In the genomic region with DNA sequence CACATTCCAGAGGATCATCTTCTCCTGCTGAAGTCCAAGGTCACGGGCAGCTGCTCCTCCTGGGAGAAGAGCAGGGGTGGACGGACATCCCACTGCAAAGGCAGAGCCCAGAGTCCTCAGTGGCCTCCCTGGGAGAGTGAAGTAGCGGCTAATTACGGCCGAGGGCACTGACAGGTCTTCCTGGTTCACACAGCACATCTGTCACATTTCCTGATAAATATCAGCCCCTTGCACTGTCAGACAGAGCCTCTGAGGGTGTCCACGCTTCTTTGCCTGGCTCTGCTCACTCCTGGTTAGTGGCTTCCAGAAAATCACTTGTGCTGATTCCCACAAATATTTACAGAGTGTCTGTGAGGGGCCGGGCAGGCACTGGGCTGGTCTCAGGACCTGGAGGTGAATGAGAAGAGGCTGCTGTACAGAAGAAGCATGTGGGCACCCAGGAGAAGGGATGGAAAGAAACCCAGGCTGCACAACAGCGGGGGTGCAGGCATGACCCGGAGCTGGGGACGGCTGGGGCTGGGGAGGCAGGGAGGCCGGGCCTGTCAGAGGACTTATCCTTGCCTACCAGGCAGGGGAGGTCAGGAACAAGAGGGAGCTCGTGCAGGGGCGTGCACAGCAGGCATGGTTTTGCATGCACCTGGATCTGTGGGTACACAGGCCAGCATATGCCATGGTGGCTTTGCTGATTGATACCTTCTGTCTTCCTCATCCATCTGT, we compare ENCODE assay signal across 23 cellular contexts.
A peak's percentile ranks its signal among the peaks of the same experiment; 100 is the strongest.
DNase-seq lines count a peak whose midpoint lies in the region; ATAC-seq and TF ChIP-seq lines count a peak whose summit lies in the region.
"Had no signal": no experiment of that assay in that cellular context is flagged by ENCODE, and none has a peak within 500 bp of the region (broad histone marks: within the 10 kb centered on the region; RNA-seq: fewer than 3 reads in every experiment).

No MANE protein-coding gene starts in this region.

- peak overlapping the region; percentile 43 for H3K4me3 Mint-ChIP-seq in glutamatergic neuron (ENCODE audit: unreplicated experiment)
- H3K4me3 Mint-ChIP-seq: activated T-cell treated with anti-CD3 and anti-CD28 coated beads, Interleukin-2, amount 50 U/mL, for 4 hours; CD4-positive, alpha-beta memory T cell; naive thymus-derived CD8-positive, alpha-beta T cell; T-helper 17 cell had no signal

- TF ChIP-seq CTCF in glutamatergic neuron (IDR thresholded peaks at IDR 0.05; ENCODE audit: partially characterized antibody, unreplicated experiment), result no peak

- H3K36me3 Mint-ChIP-seq in glutamatergic neuron (ENCODE audit: unreplicated experiment), result peaks cover 18% of the 10 kb centered on the region

- peak; percentile 18 for DNase-seq in activated CD4-positive, CD25-positive, alpha-beta regulatory T cell treated with anti-CD3 and anti-CD28 coated beads, Interleukin-2, amount 50 U/mL, for 72 hours
- DNase-seq in NCI-H524 (lab: John Stamatoyannopoulos, UW) (peak; percentile 77 to 95), glutamatergic neuron (peak; percentile 69), retina (peak; percentile 31), T-helper 9 cell (no peak), AG08396 (ENCODE audit: low spot score) (no peak)
- no peak for DNase-seq in activated T-cell treated with anti-CD3 and anti-CD28 coated beads, Interleukin-2, amount 50 U/mL, for 1 hour
- DNase-seq: activated T-cell treated with anti-CD3 and anti-CD28 coated beads, Interleukin-2, amount 50 U/mL, for 4 hours; caudate nucleus; CD4-positive, alpha-beta memory T cell; GOT3; heart left ventricle; lower lobe of right lung; NCI-H1048; NCI-H2107; OCI-M1; stimulated activated naive CD4-positive, alpha-beta T cell; T-helper 17 cell; upper lobe of left lung had no signal

- H3K27ac Mint-ChIP-seq in glutamatergic neuron (ENCODE audit: unreplicated experiment), result peak overlapping the region; percentile 96
- H3K27ac Mint-ChIP-seq: CD4-positive, alpha-beta memory T cell; T-helper 17 cell had no signal

- peaks cover 25% of the 10 kb centered on the region for H3K9me3 Mint-ChIP-seq in glutamatergic neuron (ENCODE audit: unreplicated experiment)

- peaks cover 21% of the 10 kb centered on the region for H3K27me3 Mint-ChIP-seq in glutamatergic neuron (ENCODE audit: unreplicated experiment)

- H3K4me1 Mint-ChIP-seq in glutamatergic neuron (ENCODE audit: low read depth, unreplicated experiment), result peaks cover 27% of the 10 kb centered on the region

- no peak for ATAC-seq in activated CD4-positive, CD25-positive, alpha-beta regulatory T cell treated with anti-CD3 and anti-CD28 coated beads, Interleukin-2, amount 50 U/mL, for 24 hours
- ATAC-seq: activated T-cell treated with anti-CD3 and anti-CD28 coated beads, Interleukin-2, amount 50 U/mL, for 4 hours; esophagus mucosa; heart left ventricle; K562; lower lobe of right lung; naive thymus-derived CD8-positive, alpha-beta T cell; T-helper 17 cell had no signal

Comparison
In these comparisons a context has a peak if more than half of its experiments do, and no peak if none do; other contexts are left out.
1. DNase-seq: peak in activated CD4-positive, CD25-positive, alpha-beta regulatory T cell treated with anti-CD3 and anti-CD28 coated beads, Interleukin-2, amount 50 U/mL, for 72 hours (single experiment), NCI-H524 (2 of 2), glutamatergic neuron (single experiment) and retina (single experiment); none in T-helper 9 cell (single experiment), AG08396 (single experiment) and activated T-cell treated with anti-CD3 and anti-CD28 coated beads, Interleukin-2, amount 50 U/mL, for 1 hour (single experiment).